In the genomic region with DNA sequence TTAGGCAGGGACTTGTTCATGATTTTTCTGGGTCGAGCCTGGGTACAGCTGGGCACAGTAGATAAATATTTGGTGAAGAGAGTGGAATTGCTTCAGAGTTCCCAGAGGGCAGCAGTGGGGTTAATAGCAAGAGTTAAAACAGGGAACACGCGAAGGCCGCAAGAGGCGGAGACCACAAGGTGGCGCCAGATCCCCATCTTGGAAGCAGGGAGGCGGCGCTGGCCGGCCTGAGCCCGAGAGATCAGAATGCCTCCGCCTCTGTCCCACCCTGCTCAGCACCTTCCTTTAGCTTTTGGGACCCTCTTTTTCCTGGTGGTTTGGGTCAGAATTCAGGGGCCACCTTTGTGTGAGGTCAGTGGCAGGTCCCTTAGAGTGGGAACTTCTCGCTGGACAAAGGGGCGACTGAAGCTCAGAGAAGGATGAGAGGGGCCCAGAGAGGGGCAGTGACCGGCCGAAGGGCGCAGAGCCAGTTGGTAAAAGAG, we compare ENCODE assay signal across 8 cellular contexts. TPM values are rescaled to one million over a fixed set of nuclear protein-coding genes. Genes with fewer than 3 reads are reported as not detected.
DNase-seq lines count a peak whose midpoint lies in the region; ATAC-seq, FAIRE-seq and TF ChIP-seq lines count a peak whose summit lies in the region.

No MANE protein-coding gene starts in this region.

- intact Hi-C loops in MCF 10A (cut with micrococcal nuclease): loop anchor here (1.0 to 10.0 kb wide), 6 partner anchors 42 to 245 kb away; no protein-coding TSS in a partner anchor

- FAIRE-seq in GM18507 (lab: Jason Lieb, UNC): peak; percentile 91

- H3K36me3 Mint-ChIP-seq in MCF 10A (ENCODE audit: insufficient read depth, unreplicated experiment): no peaks in the 10 kb centered on the region

- peaks cover 8% of the 10 kb centered on the region for H3K4me1 Mint-ChIP-seq in MCF 10A (ENCODE audit: insufficient read depth, unreplicated experiment)

- no peaks in the 10 kb centered on the region for H3K27me3 Mint-ChIP-seq in MCF 10A (ENCODE audit: insufficient read depth, unreplicated experiment)

- TF ChIP-seq CTCF in WI38 (IDR thresholded peaks at IDR 0.05; ENCODE audit: low read depth, low read length): peak; percentile 88
- TF ChIP-seq CTCF in MCF 10A (IDR thresholded peaks at IDR 0.05; ENCODE audit: unreplicated experiment): peak; percentile 96

- in situ Hi-C loops in ACHN (cut with HindIII; ENCODE audit: low pct_ligation_motif_present, low pct_unique_long_range_greater_than_20kb, low sequenced_read_pairs): no loop called here

- CTCF ChIA-PET in MCF 10A (lab: Yijun Ruan, JAX): interaction anchor here (0.6 to 11.0 kb wide), 30 partner anchors 11 to 283 kb away, joined by 3 to 168 read pairs (median 5); a partner anchor contains a TSS

- BruUV-seq in MCF 10A (replicated peaks; lab: Mats Ljungman, UMichigan): no TSS peak

- no peak overlapping the region for H3K4me3 ChIP-seq in WI38 (ENCODE audit: low read depth, low read length)

- POLR2A ChIA-PET in MCF 10A (lab: Yijun Ruan, JAX): interaction anchor here (0.6 to 6.5 kb wide), 5 partner anchors 108 to 280 kb away, joined by 3 to 50 read pairs (median 3); no protein-coding TSS in a partner anchor

- DNase-seq in ACHN: peak; percentile 83
- DNase-seq in GM18507 (ENCODE audit: extremely low spot score, insufficient read length, low read depth): peak; percentile 62
- DNase-seq in NCI-H2107 (lab: John Stamatoyannopoulos, UW): peak; percentile 69
- DNase-seq in MCF 10A (ENCODE audit: unreplicated experiment): peak; percentile 84
- DNase-seq in islet precursor cell: peak; percentile 92
- DNase-seq in stimulated activated CD4-positive, alpha-beta T cell treated with anti-CD3 and anti-CD28 coated beads, Interleukin-15, amount 100 ng/mL, for 48 hours (ENCODE audit: low read depth in 2 of 2): peak; percentile 64 to 77

- no peak overlapping the region for H3K4me3 Mint-ChIP-seq in MCF 10A (ENCODE audit: unreplicated experiment)

- H3K9me3 Mint-ChIP-seq in MCF 10A (ENCODE audit: unreplicated experiment): no peaks in the 10 kb centered on the region

- H3K27ac Mint-ChIP-seq in MCF 10A (ENCODE audit: low read depth, unreplicated experiment): peak overlapping the region; percentile 59

- no peak for ATAC-seq in GM19324 (IDR thresholded peaks at IDR 0.05; ENCODE audit: low FRiP score, unreplicated experiment)

RNA-seq across cellular contexts. Expression of a gene that starts 6.5 kb away (rescaled TPM):
- total RNA-seq in MCF 10A (2022): 0.16 and 0.20 TPM in 2 replicates
